Comparison of ENCODE assay signal across 17 cellular contexts in the genomic region with DNA sequence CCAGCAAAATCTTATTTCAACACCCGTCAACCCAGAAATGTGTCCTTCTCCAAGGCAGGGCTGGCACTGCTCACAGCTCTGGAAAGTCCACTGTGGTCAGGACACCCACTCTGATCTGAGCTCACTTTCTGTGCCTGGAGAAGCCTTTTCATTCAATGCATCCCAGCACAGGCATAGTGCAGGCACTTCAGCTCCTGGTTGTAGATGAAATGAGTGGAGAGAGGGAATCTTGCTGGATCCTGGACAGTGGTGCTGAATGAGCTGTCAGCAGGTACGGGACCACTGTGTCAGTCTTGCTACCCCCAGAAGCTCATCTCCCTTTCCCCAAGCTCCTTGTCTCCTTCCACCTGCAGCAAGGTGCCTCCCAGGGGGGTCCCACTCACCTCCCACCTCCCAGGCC.
DNase-seq lines count a peak whose midpoint lies in the region; TF ChIP-seq lines count a peak whose summit lies in the region.
"Had no signal": no experiment of that assay in that cellular context is flagged by ENCODE, and none has a peak within 500 bp of the region (broad histone marks: within the 10 kb centered on the region; RNA-seq: fewer than 3 reads in every experiment).

No MANE protein-coding gene starts in this region.

- no peaks in the 10 kb centered on the region for H3K27me3 Mint-ChIP-seq in chondrocyte (ENCODE audit: low read depth)

- POLR2A ChIA-PET in HEK293T (lab: Yijun Ruan, JAX) = no interaction called here

- peaks cover 5% of the 10 kb centered on the region for H3K9me3 Mint-ChIP-seq in chondrocyte (ENCODE audit: low read depth)
- H3K9me3 Mint-ChIP-seq: CD8-positive, alpha-beta T cell; HFFc6 had no signal

- CTCF ChIA-PET in HEK293T (lab: Yijun Ruan, JAX) = interaction anchor here (0.6 to 0.7 kb wide), 2 partner anchors 107 to 134 kb away, joined by 3 to 4 read pairs; no protein-coding TSS in a partner anchor

- H3K27ac ChIP-seq in angular gyrus (ENCODE audit: low read depth, low read length) = peak overlapping the region; percentile 91
- H3K27ac ChIP-seq: BLaER1, SJSA1 had no signal

- H3K36me3 Mint-ChIP-seq in chondrocyte (ENCODE audit: low read depth) = no peaks in the 10 kb centered on the region
- H3K36me3 Mint-ChIP-seq: CD8-positive, alpha-beta T cell had no signal

- no peak for TF ChIP-seq CTCF in chondrocyte (IDR thresholded peaks at IDR 0.05)

- DNase-seq in Ammon's horn (ENCODE audit: low spot score) = peak; percentile 13
- DNase-seq in globus pallidus (ENCODE audit: low spot score) = peak; percentile 53
- DNase-seq in pons (ENCODE audit: low spot score) = peak; percentile 53
- DNase-seq in T-helper 2 cell = no peak
- DNase-seq in RKO (ENCODE audit: low spot score) = no peak
- DNase-seq in HEK293T (ENCODE audit: extremely low spot score) = no peak
- DNase-seq in chondrocyte (ENCODE audit: low spot score) = no peak
- DNase-seq: CD8-positive, alpha-beta T cell; DND-41; HFFc6; NCI-H187; NCI-H2171; NCI-H446 treated with DMSO at 0.1 percent for 48 hours; PC-3 had no signal

- H3K4me1 Mint-ChIP-seq in chondrocyte (ENCODE audit: low read depth) = no peaks in the 10 kb centered on the region

- no peak overlapping the region for H3K27ac Mint-ChIP-seq in chondrocyte (ENCODE audit: unreplicated experiment)
- H3K27ac Mint-ChIP-seq: CD8-positive, alpha-beta T cell; HFFc6 had no signal

- H3K4me3 Mint-ChIP-seq in chondrocyte (ENCODE audit: unreplicated experiment) = no peak overlapping the region
- H3K4me3 Mint-ChIP-seq: CD8-positive, alpha-beta T cell; HFFc6 had no signal

TF ChIP-seq in HEK293T, 16 proteins besides CTCF, POLR2A, EP300 and RAD21:
- TF ChIP-seq L3MBTL2 (conservative IDR thresholded peaks at IDR 0.05) (no peak), FOXA1 (IDR thresholded peaks at IDR 0.05) (no peak), HDGF (IDR thresholded peaks at IDR 0.05; ENCODE audit: borderline replicate concordance) (no peak), ZNF384 (IDR thresholded peaks at IDR 0.05) (no peak), TARDBP (IDR thresholded peaks at IDR 0.05) (no peak), BHLHE40 (IDR thresholded peaks at IDR 0.05; ENCODE audit: borderline replicate concordance) (no peak), FOXM1 (IDR thresholded peaks at IDR 0.05; ENCODE audit: borderline replicate concordance) (no peak), FOXK2 (IDR thresholded peaks at IDR 0.05) (no peak), LEF1 (IDR thresholded peaks at IDR 0.05; ENCODE audit: borderline replicate concordance) (no peak), CTBP1 (IDR thresholded peaks at IDR 0.05; ENCODE audit: borderline replicate concordance) (no peak)

Comparison
In these comparisons a context has a peak if more than half of its experiments do, and no peak if none do; other contexts are left out.
1. DNase-seq: peak in Ammon's horn (single experiment), globus pallidus (single experiment) and pons (single experiment); none in T-helper 2 cell (0 of 5), RKO (single experiment), HEK293T (single experiment) and chondrocyte (single experiment).